In the genomic region with DNA sequence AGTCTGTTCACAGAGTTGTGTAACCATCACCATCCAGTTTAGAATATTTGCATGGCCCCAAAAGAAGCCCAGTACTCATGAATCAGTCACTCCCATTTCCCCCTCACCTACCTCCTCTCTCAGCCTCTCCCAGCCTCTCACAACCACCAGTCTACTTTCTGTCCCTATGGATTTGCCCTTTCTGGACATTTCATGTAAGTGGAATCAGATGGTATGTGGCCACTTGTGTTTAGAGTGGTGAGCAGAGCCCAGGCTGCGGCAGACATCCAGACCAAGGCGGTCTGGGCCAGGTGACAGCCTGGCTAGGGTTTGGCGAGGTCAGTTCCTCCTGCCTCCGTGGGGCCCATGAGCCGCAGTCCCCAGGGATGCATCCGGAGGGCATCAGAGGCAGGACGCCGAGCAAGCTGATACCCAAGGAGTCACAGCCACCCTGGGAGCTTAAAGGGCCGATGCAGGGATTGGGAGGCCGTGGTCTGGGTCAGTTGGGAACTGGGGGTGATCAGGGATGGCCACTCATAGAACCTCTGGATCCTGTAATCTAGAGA, we compare ENCODE assay signal across 14 cellular contexts. TPM values are rescaled to one million over a fixed set of nuclear protein-coding genes. Genes with fewer than 3 reads are reported as not detected.
A peak's percentile ranks its signal among the peaks of the same experiment; 100 is the strongest.
DNase-seq lines count a peak whose midpoint lies in the region; ATAC-seq and TF ChIP-seq lines count a peak whose summit lies in the region.
"Had no signal": no experiment of that assay in that cellular context is flagged by ENCODE, and none has a peak within 500 bp of the region (broad histone marks: within the 10 kb centered on the region; RNA-seq: fewer than 3 reads in every experiment).

No MANE protein-coding gene starts in this region.

- H3K27ac Mint-ChIP-seq in MCF 10A (ENCODE audit: low read depth, unreplicated experiment) (peak overlapping the region; percentile 16), natural killer cell (peak overlapping the region; percentile 85 to 96)
- H3K27ac Mint-ChIP-seq: progenitor cell of endocrine pancreas had no signal

- intact Hi-C loops in MCF 10A (cut with micrococcal nuclease) (no loop called here), natural killer cell (cut with micrococcal nuclease) (loop anchor here (5.0 kb wide), 1 partner anchor 100 kb away; a partner anchor contains a TSS)

- H3K9me3 Mint-ChIP-seq in MCF 10A (ENCODE audit: unreplicated experiment) (peaks cover 7% of the 10 kb centered on the region), natural killer cell (no peaks in the 10 kb centered on the region)

- no TSS peak for BruUV-seq in MCF 10A (replicated peaks; lab: Mats Ljungman, UMichigan)

- H3K36me3 Mint-ChIP-seq in MCF 10A (ENCODE audit: insufficient read depth, unreplicated experiment): no peaks in the 10 kb centered on the region
- H3K36me3 Mint-ChIP-seq in natural killer cell: no peaks in the 10 kb centered on the region

- TF ChIP-seq CTCF in NB4 (IDR thresholded peaks at IDR 0.05; ENCODE audit: low read depth, low read length): no peak
- TF ChIP-seq CTCF in MCF 10A (IDR thresholded peaks at IDR 0.05; ENCODE audit: unreplicated experiment): no peak
- TF ChIP-seq CTCF in natural killer cell (IDR thresholded peaks at IDR 0.05): no peak

- POLR2A ChIA-PET in MCF 10A (lab: Yijun Ruan, JAX): interaction anchor here (1.3 kb wide), 1 partner anchor 9 kb away, joined by 4 read pairs; no protein-coding TSS in a partner anchor

- H3K4me3 Mint-ChIP-seq in MCF 10A (ENCODE audit: unreplicated experiment) (no peak overlapping the region), natural killer cell (peak overlapping the region; percentile 18)

- peak overlapping the region; percentile 19 for H3K4me3 ChIP-seq in NB4 (ENCODE audit: low read depth, low read length)
- H3K4me3 ChIP-seq: dorsolateral prefrontal cortex had no signal

- CTCF ChIA-PET in MCF 10A (lab: Yijun Ruan, JAX): interaction anchor here (1.3 to 1.5 kb wide), 2 partner anchors 52 to 102 kb away, joined by 3 read pairs; no protein-coding TSS in a partner anchor

- H3K27me3 Mint-ChIP-seq in MCF 10A (ENCODE audit: insufficient read depth, unreplicated experiment): no peaks in the 10 kb centered on the region
- H3K27me3 Mint-ChIP-seq in natural killer cell (ENCODE audit: low read depth in 2 of 2): no peaks in the 10 kb centered on the region

- H3K4me1 Mint-ChIP-seq in MCF 10A (ENCODE audit: insufficient read depth, unreplicated experiment) (peaks cover 16% of the 10 kb centered on the region), natural killer cell (peaks cover 35 to 55% of the 10 kb centered on the region in 2 donors)

- TF ChIP-seq POLR2A in NB4 (IDR thresholded peaks at IDR 0.05; ENCODE audit: extremely low read depth, insufficient read length): no peak

- peak; percentile 23 for DNase-seq in ELF-1 (ENCODE audit: low read depth, low spot score)
- DNase-seq in NB4 (ENCODE audit: low read depth): peak; percentile 68
- DNase-seq in MCF 10A (ENCODE audit: unreplicated experiment): no peak
- no peak for DNase-seq in natural killer cell
- DNase-seq in NCI-H2081 (lab: John Stamatoyannopoulos, UW): no peak
- DNase-seq: amniotic stem cell, dorsolateral prefrontal cortex, NCI-H1048, NCI-H524, substantia nigra had no signal

- no peak for ATAC-seq in natural killer cell
- no peak for ATAC-seq in GM18511 (IDR thresholded peaks at IDR 0.05; ENCODE audit: unreplicated experiment)
- no peak for ATAC-seq in GM18868 (IDR thresholded peaks at IDR 0.05; ENCODE audit: unreplicated experiment)
- ATAC-seq in GM19397 (IDR thresholded peaks at IDR 0.05; ENCODE audit: unreplicated experiment): no peak

RNA-seq across cellular contexts. Expression of a gene that starts 53.3 kb away (rescaled TPM):
- not detected in 2 replicates for total RNA-seq in MCF 10A (2022)
- 1 to 10 TPM in 2 of 3 donors, not detected in 1; 1.3 to 1.7 TPM for total RNA-seq in natural killer cell
- total RNA-seq: progenitor cell of endocrine pancreas had no signal

Comparison
In these comparisons a context has a peak if more than half of its experiments do, and no peak if none do; other contexts are left out.
1. DNase-seq: peak in ELF-1 (single experiment) and NB4 (single experiment); none in MCF 10A (single experiment), natural killer cell (single experiment) and NCI-H2081 (0 of 2).